Comparison of ENCODE assay signal across 27 cellular contexts in genomic region chr15:72173864-72174550, GRCh38. TPM values are rescaled to one million over a fixed set of nuclear protein-coding genes. Genes with fewer than 3 reads are reported as not detected.
A peak's percentile ranks its signal among the peaks of the same experiment; 100 is the strongest.
DNase-seq lines count a peak whose midpoint lies in the region; ATAC-seq, FAIRE-seq and TF ChIP-seq lines count a peak whose summit lies in the region.
"Had no signal": no experiment of that assay in that cellular context is flagged by ENCODE, and none has a peak within 500 bp of the region (broad histone marks: within the 10 kb centered on the region; RNA-seq: fewer than 3 reads in every experiment).

No MANE protein-coding gene starts in this region.

- H3F3A ChIP-seq in Loucy (ENCODE audit: low read depth) = no peaks in the 10 kb centered on the region

- H3K27ac Mint-ChIP-seq in CD8-positive, alpha-beta T cell = no peak overlapping the region

- no peak overlapping the region for H3K14ac ChIP-seq in neuronal stem cell (ENCODE audit: low read length)

- no peak overlapping the region for H3K4me3 ChIP-seq in Loucy (ENCODE audit: low read length, poor library complexity, severe bottlenecking)
- H3K4me3 ChIP-seq in breast epithelium = no peak overlapping the region
- H3K4me3 ChIP-seq in neuronal stem cell (ENCODE audit: low read length in 2 of 2) = no peak overlapping the region
- H3K4me3 ChIP-seq in thyroid gland (replicated peaks in 1 of 3) = no peak overlapping the region
- no peak overlapping the region for H3K4me3 ChIP-seq in CD8-positive, alpha-beta T cell (ENCODE audit: low read depth, low read length)
- H3K4me3 ChIP-seq: SJCRH30 had no signal

- H3K23ac ChIP-seq in neuronal stem cell (ENCODE audit: low read depth, low read length, poor library complexity) = no peak overlapping the region

- no peak overlapping the region for H2BK5ac ChIP-seq in neuronal stem cell (ENCODE audit: low read length)

- H2BK15ac ChIP-seq in neuronal stem cell (ENCODE audit: low read length) = no peak overlapping the region

- WGBS in neuronal stem cell (ENCODE audit: extremely low coverage in 2 of 2, insufficient read length in 2 of 2, insufficient replicate concordance in 1 of 2), 2 donors = no CpG with 5 or more reads among the region's 12 CpGs
- WGBS in thyroid gland, 2 donors = 48 to 58% methylated on average over 12 of the region's 12 CpGs

- H4K8ac ChIP-seq in neuronal stem cell (ENCODE audit: low read depth, low read length) = no peak overlapping the region

- FAIRE-seq in frontal cortex (lab: Jason Lieb, UNC) = no peak
- FAIRE-seq: GM19239, RCC 7860 had no signal

- TF ChIP-seq CTCF in Loucy (conservative IDR thresholded peaks at IDR 0.05; ENCODE audit: low read length) (no peak), breast epithelium (IDR thresholded peaks at IDR 0.05) (no peak), thyroid gland (IDR thresholded peaks at IDR 0.05) (no peak)
- TF ChIP-seq CTCF in CD8-positive, alpha-beta T cell (IDR thresholded peaks at IDR 0.05) = no peak

- H3K27me3 Mint-ChIP-seq in CD8-positive, alpha-beta T cell (ENCODE audit: low read depth) = peaks cover 4% of the 10 kb centered on the region

- H3K79me2 ChIP-seq in Loucy (ENCODE audit: insufficient read depth, low read length) = no peaks in the 10 kb centered on the region

- no peaks in the 10 kb centered on the region for H3K36me3 Mint-ChIP-seq in CD8-positive, alpha-beta T cell

- H3K9me3 Mint-ChIP-seq in CD8-positive, alpha-beta T cell = no peaks in the 10 kb centered on the region
- H3K9me3 Mint-ChIP-seq: H9 had no signal

- H3K9me2 ChIP-seq in Loucy (replicated peaks; ENCODE audit: low read depth, low read length) = no peaks in the 10 kb centered on the region

- H4K91ac ChIP-seq in neuronal stem cell (ENCODE audit: low read depth, low read length, poor library complexity) = no peak overlapping the region

- H3K4me1 ChIP-seq in Loucy (ENCODE audit: insufficient read depth, low read length, poor library complexity, severe bottlenecking) (peaks cover 23% of the 10 kb centered on the region), breast epithelium (peaks cover 7 to 26% of the 10 kb centered on the region in 2 donors), neuronal stem cell (ENCODE audit: control insufficient read depth in 2 of 2, insufficient read depth in 1 of 2, low read depth in 1 of 2, low read length in 2 of 2) (peaks cover 1 to 2% of the 10 kb centered on the region in 2 donors), thyroid gland (peaks cover 39 to 66% of the 10 kb centered on the region in 2 donors)
- no peaks in the 10 kb centered on the region for H3K4me1 ChIP-seq in CD8-positive, alpha-beta T cell (ENCODE audit: insufficient read depth, low read length)
- H3K4me1 ChIP-seq: SJCRH30 had no signal

- H3K9me3 ChIP-seq in Loucy (ENCODE audit: insufficient read depth, low read depth, low read length) (no peaks in the 10 kb centered on the region), breast epithelium (no peaks in the 10 kb centered on the region), neuronal stem cell (replicated peaks in 1 of 2; ENCODE audit: control insufficient read depth in 2 of 2, insufficient read depth in 1 of 2, low read depth in 1 of 2, low read length in 2 of 2) (no peaks in the 10 kb centered on the region), thyroid gland (no peaks in the 10 kb centered on the region)
- no peaks in the 10 kb centered on the region for H3K9me3 ChIP-seq in CD8-positive, alpha-beta T cell (ENCODE audit: low read length)
- H3K9me3 ChIP-seq: SJCRH30 had no signal

- no peaks in the 10 kb centered on the region for H4K20me1 ChIP-seq in Loucy (ENCODE audit: insufficient read depth, low read length, poor library complexity, severe bottlenecking)

- H2AK5ac ChIP-seq in neuronal stem cell (ENCODE audit: low read depth, low read length) = no peak overlapping the region

- H3K4me3 Mint-ChIP-seq in CD8-positive, alpha-beta T cell = no peak overlapping the region
- H3K4me3 Mint-ChIP-seq: H9 had no signal

- H3K27ac ChIP-seq in breast epithelium (peak overlapping the region; percentile 83 to 85), neuronal stem cell (replicated peaks; ENCODE audit: low read length) (no peak overlapping the region), thyroid gland (peak overlapping the region; percentile 64 to 78 (median 65))
- no peak overlapping the region for H3K27ac ChIP-seq in CD8-positive, alpha-beta T cell (ENCODE audit: low read depth, low read length)
- H3K27ac ChIP-seq: SJCRH30 had no signal

- H3K9ac ChIP-seq in Loucy (ENCODE audit: low read depth, low read length, poor library complexity, severe bottlenecking) (peak overlapping the region; percentile 29), neuronal stem cell (ENCODE audit: low read depth, low read length, poor library complexity) (no peak overlapping the region)

- TF ChIP-seq POLR2A in breast epithelium (IDR thresholded peaks at IDR 0.05) (no peak), thyroid gland (IDR thresholded peaks at IDR 0.05) (peak in 1 of 2 donors; percentile 7)

- H3K18ac ChIP-seq in neuronal stem cell (ENCODE audit: low read length) = peak overlapping the region; percentile 42

- POLR2A ChIA-PET in CD8-positive, alpha-beta T cell (lab: Charles Lee) = no interaction called here

- H3K27me3 ChIP-seq in Loucy (ENCODE audit: insufficient read depth, low read length, poor library complexity, severe bottlenecking) (no peaks in the 10 kb centered on the region), breast epithelium (no peaks in the 10 kb centered on the region), neuronal stem cell (ENCODE audit: control insufficient read depth in 3 of 3, insufficient read depth in 3 of 3, low read depth in 1 of 3, low read length in 3 of 3) (peaks cover 0 to 39% (median 0%) of the 10 kb centered on the region in 3 experiments), thyroid gland (no peaks in the 10 kb centered on the region)
- H3K27me3 ChIP-seq in CD8-positive, alpha-beta T cell (ENCODE audit: insufficient read depth, low read length) = no peaks in the 10 kb centered on the region
- H3K27me3 ChIP-seq: SJCRH30 had no signal

- H3K36me3 ChIP-seq in Loucy (ENCODE audit: insufficient read depth, low read length) (no peaks in the 10 kb centered on the region), breast epithelium (no peaks in the 10 kb centered on the region), neuronal stem cell (replicated peaks in 1 of 2; ENCODE audit: control insufficient read depth in 2 of 2, insufficient read depth in 2 of 2, low read length in 2 of 2) (no peaks in the 10 kb centered on the region), thyroid gland (no peaks in the 10 kb centered on the region)
- no peaks in the 10 kb centered on the region for H3K36me3 ChIP-seq in CD8-positive, alpha-beta T cell (ENCODE audit: insufficient read depth, low read length)
- H3K36me3 ChIP-seq: SJCRH30 had no signal

- no peaks in the 10 kb centered on the region for H3K4me1 Mint-ChIP-seq in CD8-positive, alpha-beta T cell (ENCODE audit: low read depth)

- intact Hi-C loops in breast epithelium (cut with DNase I; ENCODE audit: low total_unique reads) = no loop called here
- intact Hi-C loops in thyroid gland (cut with DNase I) = no loop called here
- intact Hi-C loops in CD8-positive, alpha-beta T cell (cut with DNase I, micrococcal nuclease) = no loop called here

- H3K4ac ChIP-seq in neuronal stem cell (ENCODE audit: low read length) = no peak overlapping the region

- no peaks in the 10 kb centered on the region for H3K79me1 ChIP-seq in neuronal stem cell (ENCODE audit: low read depth, low read length)

- DNase-seq in breast epithelium (ENCODE audit: low spot score in 2 of 2) (peak in 1 of 2 donors; percentile 13), neuronal stem cell (ENCODE audit: low spot score) (no peak), thyroid gland (peak; percentile 85), frontal cortex (ENCODE audit: low spot score in 2 of 2) (no peak), NCI-H345 treated with DMSO at 0.1 percent for 48 hours (lab: John Stamatoyannopoulos, UW; ENCODE audit: unreplicated experiment) (no peak)
- DNase-seq in CD8-positive, alpha-beta T cell = no peak
- DNase-seq: C1 segment of cervical spinal cord, Calu3, DMS153, DND-41, H9, IMR-90, KG1, NCI-H1092 treated with DMSO at 0.1 percent for 48 hours, NCI-H1436, NCI-H187, NCI-H2107, NCI-H446, NCI-H524 treated with DMSO at 0.1 percent for 48 hours, NCI-H774, SJCRH30 had no signal

- ATAC-seq in CD8-positive, alpha-beta T cell = no peak
- no peak for ATAC-seq in HG03354 (IDR thresholded peaks at IDR 0.05; ENCODE audit: poor library complexity, severe bottlenecking, unreplicated experiment)
- ATAC-seq: Right ventricle myocardium inferior, SK-N-SH treated with all-trans-retinoic acid at 6 μM for 48 hours had no signal

- CTCF ChIA-PET in CD8-positive, alpha-beta T cell (lab: Charles Lee) = interaction anchor here (2.7 kb wide), 1 partner anchor 18 kb away, joined by 8 read pairs; no protein-coding TSS in a partner anchor

- H2AFZ ChIP-seq in Loucy (ENCODE audit: low read length) (no peak overlapping the region), neuronal stem cell (ENCODE audit: low read length) (no peak overlapping the region)

- no peak overlapping the region for H2BK120ac ChIP-seq in neuronal stem cell (ENCODE audit: low read depth, low read length)

- no peak overlapping the region for H2BK12ac ChIP-seq in neuronal stem cell (ENCODE audit: low read length)

- H3K4me2 ChIP-seq in Loucy (ENCODE audit: low read depth, low read length, poor library complexity, severe bottlenecking) (no peak overlapping the region), neuronal stem cell (ENCODE audit: insufficient read depth, low read length, poor library complexity, severe bottlenecking) (no peak overlapping the region)

RNA-seq across cellular contexts. Expression of gene GRAMD2A, which starts 23.6 kb away (rescaled TPM):
- total RNA-seq in breast epithelium = 10 to 100 TPM in 2 of 3 donors, under 1 TPM in 1; 0.16 to 52.5 (median 18.7) TPM
- 0.38 TPM for polyA plus RNA-seq in neuronal stem cell (2013, experiment 1 of 2)
- polyA plus RNA-seq in neuronal stem cell (2013, experiment 2 of 2) = 0.30 TPM
- 10 to 100 TPM in 1 of 4 donors, 1 to 10 TPM in 3; 8.8 to 26.9 (median 9.0) TPM for total RNA-seq in thyroid gland
- total RNA-seq in CD8-positive, alpha-beta T cell = not detected
- total RNA-seq in frontal cortex = 1.2 TPM
- total RNA-seq: Right ventricle myocardium inferior, SJCRH30 had no signal

RNA-seq across cellular contexts. Expression of gene SENP8, which starts 55.8 kb away (rescaled TPM):
- total RNA-seq in breast epithelium (1 to 10 TPM; 1.6 to 4.4 (median 2.0) TPM), thyroid gland (1 to 10 TPM; 5.1 to 6.7 (median 6.0) TPM), frontal cortex (6.1 TPM)
- 5.2 TPM for polyA plus RNA-seq in neuronal stem cell (2013, experiment 1 of 2)
- 5.2 TPM for polyA plus RNA-seq in neuronal stem cell (2013, experiment 2 of 2)
- total RNA-seq in CD8-positive, alpha-beta T cell = under 1 TPM in 1 of 2 experiments, not detected in 1; 0.22 TPM

RNA-seq across cellular contexts. Expression of gene MYO9A, which starts 56.1 kb away (rescaled TPM):
- total RNA-seq in breast epithelium (100 to 1,000 TPM in 1 of 3 donors, 10 to 100 TPM in 2; 64.2 to 128 (median 86.5) TPM), thyroid gland (100 to 1,000 TPM in 3 of 4 donors, 10 to 100 TPM in 1; 88.5 to 183 (median 115) TPM), frontal cortex (121 TPM)
- 6.2 TPM for polyA plus RNA-seq in neuronal stem cell (2013, experiment 1 of 2)
- 6.3 TPM for polyA plus RNA-seq in neuronal stem cell (2013, experiment 2 of 2)
- 10 to 100 TPM; 15.1 to 20.0 TPM for total RNA-seq in CD8-positive, alpha-beta T cell

RNA-seq across cellular contexts. Expression of gene PKM, which starts 57.0 kb away (rescaled TPM):
- total RNA-seq in breast epithelium (100 to 1,000 TPM; 212 to 476 (median 367) TPM), thyroid gland (100 to 1,000 TPM; 270 to 587 (median 340) TPM), frontal cortex (285 TPM)
- polyA plus RNA-seq in neuronal stem cell (2013, experiment 1 of 2) = 356 TPM
- polyA plus RNA-seq in neuronal stem cell (2013, experiment 2 of 2) = 349 TPM
- total RNA-seq in CD8-positive, alpha-beta T cell = 100 to 1,000 TPM; 121 to 123 TPM

Comparison
In these comparisons a context has a peak if more than half of its experiments do, and no peak if none do; other contexts are left out.
1. DNase-seq: peak in thyroid gland (2 of 2); none in neuronal stem cell (single experiment), CD8-positive, alpha-beta T cell (0 of 7), frontal cortex (0 of 2) and NCI-H345 treated with DMSO at 0.1 percent for 48 hours (single experiment).
2. H3K27ac ChIP-seq: peak in breast epithelium (2 of 2) and thyroid gland (3 of 3); none in neuronal stem cell (single experiment) and CD8-positive, alpha-beta T cell (single experiment).